ENCODE assay signal across 24 cellular contexts in genomic region chr6:143860111-143860510, GRCh38. TPM values are rescaled to one million over a fixed set of nuclear protein-coding genes. Genes with fewer than 3 reads are reported as not detected.
DNase-seq lines count a peak whose midpoint lies in the region; ATAC-seq and TF ChIP-seq lines count a peak whose summit lies in the region.
"Had no signal": no experiment of that assay in that cellular context is flagged by ENCODE, and none has a peak within 500 bp of the region (broad histone marks: within the 10 kb centered on the region; RNA-seq: fewer than 3 reads in every experiment).

No MANE protein-coding gene starts in this region.

- H3K36me3 Mint-ChIP-seq in activated T-cell treated with anti-CD3 and anti-CD28 coated beads, Interleukin-2, amount 50 U/mL, for 72 hours (ENCODE audit: insufficient read depth in 2 of 2) = peaks cover 27 to 59% of the 10 kb centered on the region in 2 donors

- H3K4me3 ChIP-seq in iPS-15b (ENCODE audit: low read depth, low read length) (no peak overlapping the region), SJCRH30 (no peak overlapping the region), esophagus muscularis mucosa (no peak overlapping the region)
- H3K4me3 ChIP-seq: A549; BLaER1 treated with 17β-estradiol and CSF1 and Interleukin-3, amounts not matched to agents 10 nM and 100 nM had no signal

- H3K9me3 ChIP-seq in iPS-15b (ENCODE audit: control insufficient read depth, insufficient read depth, low read length) = no peaks in the 10 kb centered on the region
- peaks cover 11% of the 10 kb centered on the region; the same call in 1 of the 2 replicates for H3K9me3 ChIP-seq in SJCRH30 (replicated peaks)
- H3K9me3 ChIP-seq in esophagus muscularis mucosa = no peaks in the 10 kb centered on the region
- H3K9me3 ChIP-seq: BE2C had no signal

- H3K27me3 ChIP-seq in iPS-15b (ENCODE audit: control insufficient read depth, insufficient read depth, low read length) (no peaks in the 10 kb centered on the region), SJCRH30 (no peaks in the 10 kb centered on the region), esophagus muscularis mucosa (no peaks in the 10 kb centered on the region)
- H3K27me3 ChIP-seq: BE2C; BLaER1 treated with 17β-estradiol and CSF1 and Interleukin-3, amounts not matched to agents 10 nM and 100 nM had no signal

- peaks cover 0 to 3% of the 10 kb centered on the region in 2 donors for H3K9me3 Mint-ChIP-seq in activated T-cell treated with anti-CD3 and anti-CD28 coated beads, Interleukin-2, amount 50 U/mL, for 72 hours
- H3K9me3 Mint-ChIP-seq: H9 had no signal

- H3K27ac ChIP-seq in SJCRH30 (no peak overlapping the region), esophagus muscularis mucosa (replicated peaks in 1 of 4) (no peak overlapping the region)
- H3K27ac ChIP-seq: A549; BLaER1 treated with 17β-estradiol and CSF1 and Interleukin-3, amounts not matched to agents 10 nM and 100 nM had no signal

- intact Hi-C loops in esophagus muscularis mucosa (cut with DNase I) = no loop called here

- no peak overlapping the region for H3K4me3 Mint-ChIP-seq in activated T-cell treated with anti-CD3 and anti-CD28 coated beads, Interleukin-2, amount 50 U/mL, for 72 hours
- H3K4me3 Mint-ChIP-seq: CD4-positive, alpha-beta memory T cell; H9 had no signal

- H3K36me3 ChIP-seq in iPS-15b (ENCODE audit: control insufficient read depth, insufficient read depth, low read length) (peaks cover 18% of the 10 kb centered on the region), SJCRH30 (peaks cover 86% of the 10 kb centered on the region), esophagus muscularis mucosa (peaks cover 71 to 100% (median 86%) of the 10 kb centered on the region in 4 donors)

- H3K27me3 Mint-ChIP-seq in activated T-cell treated with anti-CD3 and anti-CD28 coated beads, Interleukin-2, amount 50 U/mL, for 72 hours (ENCODE audit: low read depth) = no peaks in the 10 kb centered on the region
- H3K27me3 Mint-ChIP-seq: CD4-positive, alpha-beta memory T cell had no signal

- 98% methylated on average over 2 of the region's 2 CpGs for WGBS in esophagus muscularis mucosa

- no peak for TF ChIP-seq EP300 in esophagus muscularis mucosa (IDR thresholded peaks at IDR 0.05)

- peak overlapping the region; percentile 19 for H3K27ac Mint-ChIP-seq in activated T-cell treated with anti-CD3 and anti-CD28 coated beads, Interleukin-2, amount 50 U/mL, for 72 hours

- H3K4me1 Mint-ChIP-seq in activated T-cell treated with anti-CD3 and anti-CD28 coated beads, Interleukin-2, amount 50 U/mL, for 72 hours (ENCODE audit: low read depth) = peaks cover 9% of the 10 kb centered on the region

- TF ChIP-seq CTCF in esophagus muscularis mucosa (IDR thresholded peaks at IDR 0.05) = no peak

- peak overlapping the region; percentile 16 for H3K9ac ChIP-seq in iPS-15b (ENCODE audit: low read depth, low read length)
- H3K9ac ChIP-seq: BLaER1 treated with 17β-estradiol and CSF1 and Interleukin-3, amounts not matched to agents 10 nM and 100 nM had no signal

- no peak for ATAC-seq in activated T-cell treated with anti-CD3 and anti-CD28 coated beads, Interleukin-2, amount 50 U/mL, for 72 hours (replicated peaks in 1 of 2)
- ATAC-seq: A549, HCT116 had no signal

- DNase-seq in activated T-cell treated with anti-CD3 and anti-CD28 coated beads, Interleukin-2, amount 50 U/mL, for 72 hours = no peak
- DNase-seq in activated T-cell treated with anti-CD3 and anti-CD28 coated beads, Interleukin-2, amount 50 U/mL, for 48 hours = no peak
- peak; percentile 52 for DNase-seq in amniotic epithelial cell (ENCODE audit: low read depth)
- DNase-seq in SJCRH30 = no peak
- no peak for DNase-seq in esophagus muscularis mucosa (ENCODE audit: extremely low spot score)
- no peak for DNase-seq in C1 segment of cervical spinal cord (lab: John Stamatoyannopoulos, UW)
- DNase-seq: 8988T; ACHN; AML-193; BE2C; Calu3; CD4-positive, alpha-beta memory T cell; COR-L47; DMS53; DMS79 treated with DMSO at 0.1 percent for 48 hours; GF-D8; H9 had no signal

- H3K4me1 ChIP-seq in iPS-15b (ENCODE audit: control insufficient read depth, insufficient read depth, low read length) = peaks cover 8% of the 10 kb centered on the region
- H3K4me1 ChIP-seq in SJCRH30 = no peaks in the 10 kb centered on the region
- no peaks in the 10 kb centered on the region for H3K4me1 ChIP-seq in esophagus muscularis mucosa
- H3K4me1 ChIP-seq: A549; BE2C; BLaER1 treated with 17β-estradiol and CSF1 and Interleukin-3, amounts not matched to agents 10 nM and 100 nM had no signal

- TF ChIP-seq POLR2A in esophagus muscularis mucosa (IDR thresholded peaks at IDR 0.05; ENCODE audit: low read depth) = no peak

RNA-seq across cellular contexts. Expression of gene ZC2HC1B, which starts 4.2 kb away (rescaled TPM):
- total RNA-seq in activated T-cell treated with anti-CD3 and anti-CD28 coated beads, Interleukin-2, amount 50 U/mL, for 72 hours = not detected
- total RNA-seq in SJCRH30 (2014; rRNA removed; shearing (Covaris generic)) = not detected in 2 replicates
- total RNA-seq in esophagus muscularis mucosa = not detected
- total RNA-seq: Calu3; CD4-positive, alpha-beta memory T cell; Daoy; G401; H1; H9 had no signal

RNA-seq across cellular contexts. Expression of gene LTV1, which starts 17.0 kb away (rescaled TPM):
- 10 to 100 TPM; 19.9 to 24.2 TPM for total RNA-seq in activated T-cell treated with anti-CD3 and anti-CD28 coated beads, Interleukin-2, amount 50 U/mL, for 72 hours
- total RNA-seq in SJCRH30 (2014; rRNA removed; shearing (Covaris generic)) = 40.6 and 44.8 TPM in 2 replicates
- 10 to 100 TPM; 15.0 to 20.0 (median 18.0) TPM for total RNA-seq in esophagus muscularis mucosa
